8 cellular contexts compared by ENCODE assay signal in genomic region chr19:13986348-13986904, GRCh38. TPM values are rescaled to one million over a fixed set of nuclear protein-coding genes. Genes with fewer than 3 reads are reported as not detected.
DNase-seq lines count a peak whose midpoint lies in the region; ATAC-seq lines count a peak whose summit lies in the region.

No MANE protein-coding gene starts in this region.

- H3K4me1 ChIP-seq in skeletal muscle tissue (ENCODE audit: control insufficient read depth in 3 of 3, insufficient read depth in 3 of 3, low read length in 3 of 3) = peaks cover 34 to 51% (median 49%) of the 10 kb centered on the region in 3 donors

- peak overlapping the region; percentile 56 for H3K4me3 Mint-ChIP-seq in activated naive CD8-positive, alpha-beta T cell treated with anti-CD3 and anti-CD28 coated beads, Interleukin-2, amount 50 U/mL, for 24 hours

- ATAC-seq in GM21526 (IDR thresholded peaks at IDR 0.05; ENCODE audit: low FRiP score, unreplicated experiment) = peak; percentile 57
- peak; percentile 94 for ATAC-seq in activated naive CD8-positive, alpha-beta T cell treated with anti-CD3 and anti-CD28 coated beads, Interleukin-2, amount 50 U/mL, for 24 hours

- H3K4me1 Mint-ChIP-seq in activated naive CD8-positive, alpha-beta T cell treated with anti-CD3 and anti-CD28 coated beads, Interleukin-2, amount 50 U/mL, for 24 hours = peaks cover 64% of the 10 kb centered on the region

- no peaks in the 10 kb centered on the region for H3K27me3 Mint-ChIP-seq in activated naive CD8-positive, alpha-beta T cell treated with anti-CD3 and anti-CD28 coated beads, Interleukin-2, amount 50 U/mL, for 24 hours

- H3K27me3 ChIP-seq in skeletal muscle tissue (ENCODE audit: control insufficient read depth in 3 of 3, insufficient read depth in 3 of 3, low read length in 3 of 3) = no peaks in the 10 kb centered on the region

- no peaks in the 10 kb centered on the region for H3K9me3 ChIP-seq in skeletal muscle tissue (ENCODE audit: control insufficient read depth in 3 of 3, low read length in 3 of 3)

- H3K9ac ChIP-seq in skeletal muscle tissue (ENCODE audit: low read depth in 1 of 3, low read length in 3 of 3) = peak overlapping the region; percentile 73 to 80 (median 77)

- no peaks in the 10 kb centered on the region for H3K9me3 Mint-ChIP-seq in activated naive CD8-positive, alpha-beta T cell treated with anti-CD3 and anti-CD28 coated beads, Interleukin-2, amount 50 U/mL, for 24 hours

- H3K27ac ChIP-seq in skeletal muscle tissue (ENCODE audit: low read depth, low read length) = peak overlapping the region; percentile 94

- H3K27ac Mint-ChIP-seq in activated naive CD8-positive, alpha-beta T cell treated with anti-CD3 and anti-CD28 coated beads, Interleukin-2, amount 50 U/mL, for 24 hours = peak overlapping the region; percentile 94

- H3K4me3 ChIP-seq in Jurkat, Clone E6-1 (ENCODE audit: low read length) = peak overlapping the region; percentile 46
- H3K4me3 ChIP-seq in skeletal muscle tissue (ENCODE audit: low read length in 3 of 3) = peak overlapping the region; percentile 38 to 60 (median 56)

- H3K36me3 ChIP-seq in skeletal muscle tissue (ENCODE audit: control insufficient read depth in 3 of 3, insufficient read depth in 3 of 3, low read length in 3 of 3) = peaks cover 4 to 6% (median 6%) of the 10 kb centered on the region in 3 donors

- DNase-seq in DMS79 treated with DMSO at 0.1 percent for 48 hours (lab: John Stamatoyannopoulos, UW) = peak; percentile 88
- DNase-seq in Jurkat, Clone E6-1 (ENCODE audit: low read depth, low spot score) = peak; percentile 95
- peak; percentile 52 to 78 for DNase-seq in SW 1271 (lab: John Stamatoyannopoulos, UW)
- peak; percentile 99 for DNase-seq in activated naive CD8-positive, alpha-beta T cell treated with anti-CD3 and anti-CD28 coated beads, Interleukin-2, amount 50 U/mL, for 24 hours
- DNase-seq in hypothalamus (lab: John Stamatoyannopoulos, UW) = peak in 46 of 51 donors; percentile 3 to 70 (median 44)
- no peak for DNase-seq in HuH-7.5 (ENCODE audit: low spot score)

- peaks cover 13% of the 10 kb centered on the region for H3K36me3 Mint-ChIP-seq in activated naive CD8-positive, alpha-beta T cell treated with anti-CD3 and anti-CD28 coated beads, Interleukin-2, amount 50 U/mL, for 24 hours (ENCODE audit: low read depth)

RNA-seq across cellular contexts. Expression of gene RFX1, which starts 19.7 kb away (rescaled TPM):
- polyA plus RNA-seq in Jurkat, Clone E6-1 (2012; ENCODE audit: insufficient read depth, insufficient read length) = 7.7 TPM
- 4.7 TPM for total RNA-seq in skeletal muscle tissue

RNA-seq across cellular contexts. Expression of gene DCAF15, which starts 34.1 kb away (rescaled TPM):
- polyA plus RNA-seq in Jurkat, Clone E6-1 (2012; ENCODE audit: insufficient read depth, insufficient read length) = 79.0 TPM
- 6.3 TPM for total RNA-seq in skeletal muscle tissue

RNA-seq across cellular contexts. Expression of gene RLN3, which starts 41.5 kb away (rescaled TPM):
- not detected for polyA plus RNA-seq in Jurkat, Clone E6-1 (2012; ENCODE audit: insufficient read depth, insufficient read length)
- total RNA-seq in skeletal muscle tissue = not detected

RNA-seq across cellular contexts. Expression of gene IL27RA, which starts 45.1 kb away (rescaled TPM):
- polyA plus RNA-seq in Jurkat, Clone E6-1 (2012; ENCODE audit: insufficient read depth, insufficient read length) = 14.5 TPM
- total RNA-seq in skeletal muscle tissue = 2.6 TPM

RNA-seq across cellular contexts. Expression of gene PODNL1, which starts 48.2 kb away (rescaled TPM):
- polyA plus RNA-seq in Jurkat, Clone E6-1 (2012; ENCODE audit: insufficient read depth, insufficient read length) = not detected
- not detected for total RNA-seq in skeletal muscle tissue
